1 cellular context compared by ENCODE assay signal in the genomic region with DNA sequence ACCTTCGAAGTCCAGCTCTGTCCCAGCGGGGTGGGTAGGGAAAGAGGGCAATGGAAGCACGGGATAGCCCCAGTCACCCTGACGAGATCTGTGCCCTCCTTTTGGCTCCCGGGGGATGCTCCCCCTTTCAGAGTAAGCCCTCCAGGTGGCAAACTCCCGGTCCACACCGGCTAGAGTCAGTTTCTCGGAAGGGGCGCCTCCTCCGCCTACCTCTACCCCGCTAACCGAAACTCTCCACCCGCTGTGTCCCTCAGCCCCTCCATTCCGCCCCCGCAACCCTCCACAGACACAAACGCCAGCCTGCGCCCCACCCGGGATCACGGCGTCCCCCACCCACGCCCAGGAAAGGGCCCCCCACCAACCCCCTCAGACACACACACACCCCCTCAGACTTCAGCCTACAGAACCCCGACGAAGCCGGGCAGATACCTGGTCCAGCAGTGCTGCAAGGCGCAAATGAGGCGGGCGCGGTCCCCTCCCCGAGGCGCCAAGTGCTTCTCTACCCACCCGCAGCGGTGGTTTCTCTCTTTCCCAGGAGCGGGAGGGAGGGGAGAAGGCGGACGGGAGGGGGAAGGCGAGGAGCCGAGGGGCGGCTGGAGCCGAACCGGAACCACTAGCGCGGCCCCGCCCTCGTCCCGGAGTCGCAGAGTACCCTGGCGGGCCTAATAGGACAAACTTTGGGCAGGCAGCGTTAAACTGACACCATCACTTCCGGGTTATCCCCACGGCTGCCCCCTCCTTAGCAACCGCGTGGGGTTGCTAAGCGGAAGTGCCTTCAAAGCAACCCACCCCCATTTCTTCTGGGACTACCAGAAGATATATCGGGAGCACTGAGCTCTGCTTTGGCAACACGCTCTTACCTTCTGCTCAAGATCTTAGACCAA.
TF ChIP-seq lines count a peak whose summit lies in the region.

Gene CSNK1G1 (minus strand): TSS at position 615 of the 884 bp plus-strand sequence. CDS start 55,674 bp downstream, outside the sequence.

TF ChIP-seq in K562, 482 proteins besides CTCF, POLR2A, EP300 and RAD21 (continued from another document):
- TF ChIP-seq, protein P1, sequence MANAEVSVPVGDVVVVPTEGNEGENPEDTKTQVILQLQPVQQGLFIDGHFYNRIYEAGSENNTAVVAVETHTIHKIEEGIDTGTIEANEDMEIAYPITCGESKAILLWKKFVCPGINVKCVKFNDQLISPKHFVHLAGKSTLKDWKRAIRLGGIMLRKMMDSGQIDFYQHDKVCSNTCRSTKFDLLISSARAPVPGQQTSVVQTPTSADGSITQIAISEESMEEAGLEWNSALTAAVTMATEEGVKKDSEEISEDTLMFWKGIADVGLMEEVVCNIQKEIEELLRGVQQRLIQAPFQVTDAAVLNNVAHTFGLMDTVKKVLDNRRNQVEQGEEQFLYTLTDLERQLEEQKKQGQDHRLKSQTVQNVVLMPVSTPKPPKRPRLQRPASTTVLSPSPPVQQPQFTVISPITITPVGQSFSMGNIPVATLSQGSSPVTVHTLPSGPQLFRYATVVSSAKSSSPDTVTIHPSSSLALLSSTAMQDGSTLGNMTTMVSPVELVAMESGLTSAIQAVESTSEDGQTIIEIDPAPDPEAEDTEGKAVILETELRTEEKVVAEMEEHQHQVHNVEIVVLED (CRISPR knock-in tag; IDR thresholded peaks at IDR 0.05): no peak
- TF ChIP-seq ZNF263 (CRISPR knock-in tag; IDR thresholded peaks at IDR 0.05; ENCODE audit: borderline replicate concordance) (peak; percentile 95), CHCHD3 (CRISPR knock-in tag; IDR thresholded peaks at IDR 0.05) (no peak), TRIM25 (IDR thresholded peaks at IDR 0.05; ENCODE audit: borderline replicate concordance) (no peak), NR2C1 (IDR thresholded peaks at IDR 0.05) (peak; percentile 99), NR2C1 (tag; IDR thresholded peaks at IDR 0.05) (peak; percentile 99), CAMTA2 (CRISPR knock-in tag; conservative IDR thresholded peaks at IDR 0.05) (no peak), ETV1 (tag; conservative IDR thresholded peaks at IDR 0.05; ENCODE audit: low read depth) (peak; percentile 72), SNIP1 (IDR thresholded peaks at IDR 0.05; ENCODE audit: low read depth) (no peak)
